8 cellular contexts compared by ENCODE assay signal in genomic region chr5:175102717-175103116, GRCh38.
"Had no signal": no experiment of that assay in that cellular context is flagged by ENCODE, and none has a peak within 500 bp of the region (broad histone marks: within the 10 kb centered on the region; RNA-seq: fewer than 3 reads in every experiment).

No MANE protein-coding gene starts in this region.

- H3K4me3 ChIP-seq: GM12878 had no signal

- ATAC-seq: GM12878 had no signal

- FAIRE-seq: G401.6, GM12878, GM12891, GM12892, GM18507, GM19239 had no signal

- DNase-seq: GDM1, GF-D8 had no signal
